7 cellular contexts compared by ENCODE assay signal in the genomic region with DNA sequence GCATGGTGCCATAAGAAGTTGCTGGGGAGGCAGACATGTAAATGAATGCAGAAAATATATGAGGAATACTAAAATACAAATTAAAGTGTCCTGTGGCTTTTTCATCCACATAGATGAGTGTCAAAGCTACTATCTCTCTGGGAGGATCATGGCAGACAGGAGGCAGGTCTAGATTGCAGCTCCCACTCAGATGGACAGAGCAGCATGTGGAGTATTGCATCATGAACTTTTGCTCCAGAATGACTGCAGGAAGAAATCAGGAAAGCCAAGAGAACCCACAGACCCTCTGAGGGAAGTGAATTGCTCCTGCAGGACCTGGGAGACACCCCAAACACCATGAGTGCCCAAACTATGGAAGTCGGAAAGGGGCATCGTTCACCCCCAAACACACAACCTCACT.
DNase-seq lines count a peak whose midpoint lies in the region; ATAC-seq and TF ChIP-seq lines count a peak whose summit lies in the region.
"Not testable (repeated sequence)": the region's sequence is repeated elsewhere in the genome, so short reads cannot be mapped to it uniquely, and the experiment has no call there.

No MANE protein-coding gene starts in this region.

- TF ChIP-seq POLR2A in IMR-90 (IDR thresholded peaks at IDR 0.05; ENCODE audit: low read depth, low read length); suprapubic skin (IDR thresholded peaks at IDR 0.05): not testable (repeated sequence)

- not testable (repeated sequence) for H3F3A ChIP-seq in neural progenitor cell (ENCODE audit: low read depth)

- H3K9me1 ChIP-seq in IMR-90 (ENCODE audit: insufficient read depth, low read length), result not testable (repeated sequence)

- CTCF ChIA-PET in Caco-2 (lab: Charles Lee); IMR-90 (lab: Yijun Ruan, JAX): not testable (repeated sequence)

- not testable (repeated sequence) for H3K9me3 ChIP-seq in Caco-2; IMR-90 (ENCODE audit: control insufficient read depth, insufficient read depth, low read length); adipocyte (ENCODE audit: control insufficient read depth, low read length); hepatocyte (ENCODE audit: low read depth); neural progenitor cell (ENCODE audit: low read depth); suprapubic skin

- H3K18ac ChIP-seq in IMR-90 (ENCODE audit: low read depth, low read length), result not testable (repeated sequence)

- H3K4me3 Mint-ChIP-seq in Caco-2 (ENCODE audit: unreplicated experiment); chondrocyte (ENCODE audit: unreplicated experiment); neural progenitor cell: not testable (repeated sequence)

- H3K56ac ChIP-seq in IMR-90 (ENCODE audit: extremely low read depth, insufficient read depth, low read length), result not testable (repeated sequence)

- not testable (repeated sequence) for H3K27ac ChIP-seq in IMR-90 (ENCODE audit: insufficient read depth, low read length); neural progenitor cell
- H3K27ac ChIP-seq in hepatocyte, result peak overlapping the region; percentile 66
- H3K27ac ChIP-seq in suprapubic skin, result peak overlapping the region; percentile 79

- DNase-seq in Caco-2; IMR-90; adipocyte (ENCODE audit: low read depth); chondrocyte (ENCODE audit: low spot score); hepatocyte (ENCODE audit: low spot score); neural progenitor cell (ENCODE audit: low spot score); suprapubic skin (ENCODE audit: low spot score in 2 of 2): not testable (repeated sequence)

- not testable (repeated sequence) for H3K4me1 ChIP-seq in Caco-2; IMR-90 (ENCODE audit: control insufficient read depth, insufficient read depth, low read length); hepatocyte (ENCODE audit: insufficient read depth); suprapubic skin
- H3K4me1 ChIP-seq in adipocyte (ENCODE audit: control insufficient read depth, insufficient read depth, low read length) (peaks cover 15% of the 10 kb centered on the region), neural progenitor cell (peaks cover 24% of the 10 kb centered on the region)

- not testable (repeated sequence) for H2BK15ac ChIP-seq in IMR-90 (ENCODE audit: low read depth, low read length)

- intact Hi-C loops in Caco-2 (cut with micrococcal nuclease; ENCODE audit: unreplicated experiment); IMR-90 (cut with micrococcal nuclease): not testable (repeated sequence)

- H3K9me3 Mint-ChIP-seq in Caco-2 (ENCODE audit: unreplicated experiment); chondrocyte (ENCODE audit: low read depth); neural progenitor cell: not testable (repeated sequence)

- H3K36me3 Mint-ChIP-seq in Caco-2 (ENCODE audit: insufficient read depth, unreplicated experiment); chondrocyte (ENCODE audit: low read depth); neural progenitor cell: not testable (repeated sequence)

- not testable (repeated sequence) for H3K23ac ChIP-seq in IMR-90 (ENCODE audit: low read depth, low read length)

- not testable (repeated sequence) for H2AFZ ChIP-seq in IMR-90 (replicated peaks; ENCODE audit: low read length, poor library complexity); hepatocyte; neural progenitor cell (replicated peaks)

- peak overlapping the region; percentile 12 for H3K27ac Mint-ChIP-seq in Caco-2 (ENCODE audit: unreplicated experiment)
- peak overlapping the region; percentile 34 for H3K27ac Mint-ChIP-seq in chondrocyte (ENCODE audit: unreplicated experiment)
- H3K27ac Mint-ChIP-seq in neural progenitor cell, result peak overlapping the region; percentile 17

- H3K4me1 Mint-ChIP-seq in Caco-2 (ENCODE audit: low read depth, unreplicated experiment), result not testable (repeated sequence)
- H3K4me1 Mint-ChIP-seq in chondrocyte (ENCODE audit: low read depth) (peaks cover 23% of the 10 kb centered on the region), neural progenitor cell (peaks cover 16% of the 10 kb centered on the region)

- H3K9ac ChIP-seq in IMR-90 (ENCODE audit: low read depth, low read length); neural progenitor cell: not testable (repeated sequence)
- H3K9ac ChIP-seq in adipocyte (ENCODE audit: low read length), result peak overlapping the region; percentile 33

- H3K27me3 Mint-ChIP-seq in Caco-2 (ENCODE audit: insufficient read depth, unreplicated experiment); chondrocyte (ENCODE audit: low read depth); neural progenitor cell (ENCODE audit: insufficient read depth, low read depth): not testable (repeated sequence)

- H3K4me3 ChIP-seq in Caco-2 (ENCODE audit: low read depth, low read length); IMR-90 (ENCODE audit: insufficient read depth, low read depth, low read length); adipocyte (ENCODE audit: low read length); hepatocyte; neural progenitor cell; suprapubic skin: not testable (repeated sequence)

- not testable (repeated sequence) for H4K20me1 ChIP-seq in IMR-90 (ENCODE audit: insufficient read depth, low read length); hepatocyte (ENCODE audit: insufficient read depth, poor library complexity, severe bottlenecking); neural progenitor cell (ENCODE audit: low read depth)

- POLR2A ChIA-PET in Caco-2 (lab: Charles Lee); IMR-90 (lab: Charles Lee; ENCODE audit: unreplicated experiment): not testable (repeated sequence)

- not testable (repeated sequence) for H3K4me2 ChIP-seq in IMR-90 (ENCODE audit: low read depth, low read length); hepatocyte; neural progenitor cell

- in situ Hi-C loops in IMR-90 (cut with MboI; ENCODE audit: low sequenced_read_pairs), result not testable (repeated sequence)

- not testable (repeated sequence) for H3K36me3 ChIP-seq in Caco-2 (ENCODE audit: control insufficient read depth, insufficient read depth, low read length); IMR-90 (ENCODE audit: control insufficient read depth, insufficient read depth, low read length); adipocyte (ENCODE audit: control insufficient read depth, insufficient read depth, low read length, severe bottlenecking); hepatocyte (replicated peaks; ENCODE audit: insufficient read depth, low read depth); neural progenitor cell; suprapubic skin

- H2AK9ac ChIP-seq in IMR-90 (replicated peaks; ENCODE audit: low read depth, low read length, poor library complexity), result not testable (repeated sequence)

- H4K8ac ChIP-seq in IMR-90 (ENCODE audit: low read depth in 2 of 2, low read length in 2 of 2), result not testable (repeated sequence)

- not testable (repeated sequence) for H2BK120ac ChIP-seq in IMR-90 (ENCODE audit: low read depth, low read length)

- not testable (repeated sequence) for H2BK20ac ChIP-seq in IMR-90 (ENCODE audit: low read depth, low read length)

- not testable (repeated sequence) for H3K27me3 ChIP-seq in Caco-2 (replicated peaks; ENCODE audit: control insufficient read depth, insufficient read depth, low read length); adipocyte (replicated peaks; ENCODE audit: control insufficient read depth, insufficient read depth, low read length); hepatocyte; neural progenitor cell; suprapubic skin
- H3K27me3 ChIP-seq in IMR-90 (ENCODE audit: control insufficient read depth, insufficient read depth, low read length), result peaks cover 23% of the 10 kb centered on the region

- not testable (repeated sequence) for H4K5ac ChIP-seq in IMR-90 (ENCODE audit: low read depth, low read length)

- TF ChIP-seq RAD21 in IMR-90 (IDR thresholded peaks at IDR 0.05; ENCODE audit: low read length), result not testable (repeated sequence)

- not testable (repeated sequence) for H3K9me2 ChIP-seq in hepatocyte (replicated peaks; ENCODE audit: insufficient read depth)

- H3K79me1 ChIP-seq in IMR-90 (ENCODE audit: low read depth in 1 of 2, low read length in 2 of 2), result not testable (repeated sequence)

- not testable (repeated sequence) for ATAC-seq in IMR-90 (ENCODE audit: low read depth)

- H3K14ac ChIP-seq in IMR-90 (replicated peaks; ENCODE audit: low read depth, low read length), result not testable (repeated sequence)

- H2AK5ac ChIP-seq in IMR-90 (ENCODE audit: low read depth, low read length), result not testable (repeated sequence)

- not testable (repeated sequence) for BruUV-seq in Caco-2 (replicated peaks; lab: Mats Ljungman, UMichigan); IMR-90 (replicated peaks; lab: Mats Ljungman, UMichigan)

- not testable (repeated sequence) for H2BK5ac ChIP-seq in IMR-90 (ENCODE audit: low read depth, low read length, poor library complexity, severe bottlenecking)

- H4K91ac ChIP-seq in IMR-90 (ENCODE audit: insufficient read depth, low read depth, low read length), result not testable (repeated sequence)

- dilution Hi-C loops in IMR-90 (cut with HindIII; ENCODE audit: low sequenced_read_pairs, unreplicated experiment), result not testable (repeated sequence)

- H3K79me2 ChIP-seq in hepatocyte; neural progenitor cell (ENCODE audit: low read depth): not testable (repeated sequence)

- not testable (repeated sequence) for TF ChIP-seq CTCF in Caco-2 (IDR thresholded peaks at IDR 0.05; ENCODE audit: insufficient read depth in 1 of 2, low read depth in 1 of 2, low read length in 1 of 2, severe bottlenecking in 1 of 2, unreplicated experiment in 1 of 2); IMR-90 (conservative IDR thresholded peaks at IDR 0.05; ENCODE audit: low read depth, low read length); chondrocyte (IDR thresholded peaks at IDR 0.05); hepatocyte (IDR thresholded peaks at IDR 0.05; ENCODE audit: poor library complexity); neural progenitor cell (IDR thresholded peaks at IDR 0.05); suprapubic skin (IDR thresholded peaks at IDR 0.05)

- not testable (repeated sequence) for TF ChIP-seq EP300 in suprapubic skin (IDR thresholded peaks at IDR 0.05)

- WGBS in IMR-90 (ENCODE audit: extremely low coverage in 2 of 2, insufficient read length in 1 of 2), 2 experiments, result no CpG with 5 or more reads among the region's 2 CpGs
- 97% methylated on average over 2 of the region's 2 CpGs for WGBS in hepatocyte (ENCODE audit: low lambda C conversion rate, missing lambda C conversion rate)
- WGBS in suprapubic skin, result 97% methylated on average over 2 of the region's 2 CpGs

- H3K4ac ChIP-seq in IMR-90 (ENCODE audit: low read depth, low read length), result not testable (repeated sequence)
